19 cellular contexts compared by ENCODE assay signal in the genomic region with DNA sequence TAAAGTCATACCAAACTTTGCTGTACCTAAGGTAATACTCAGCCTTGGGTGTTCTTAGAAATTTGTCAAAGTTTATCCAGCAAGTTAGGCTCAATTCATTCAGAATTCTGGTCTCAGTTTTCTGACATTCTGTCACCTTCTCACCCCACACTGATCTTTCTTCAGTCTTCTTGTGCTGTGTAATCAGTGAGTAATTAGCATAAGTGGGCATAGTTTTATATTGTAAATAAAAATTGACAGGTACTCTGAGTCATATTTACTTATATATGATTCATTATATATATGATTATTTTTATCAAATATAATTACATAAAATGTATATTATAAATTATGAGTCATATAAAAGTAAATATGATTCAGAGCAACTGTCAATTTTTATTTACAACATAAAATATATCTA.
"Had no signal": no experiment of that assay in that cellular context is flagged by ENCODE, and none has a peak within 500 bp of the region (broad histone marks: within the 10 kb centered on the region; RNA-seq: fewer than 3 reads in every experiment).

No MANE protein-coding gene starts in this region.

- H3K27ac ChIP-seq: gastrocnemius medialis, left lung, neural progenitor cell, prostate gland, right atrium auricular region, thoracic aorta, tibial nerve, upper lobe of left lung had no signal

- H3K4me2 ChIP-seq: neural progenitor cell had no signal

- FAIRE-seq: urothelium cell line had no signal

- DNase-seq: cortex of kidney; effector memory CD8-positive, alpha-beta T cell; gastrocnemius medialis; head of caudate nucleus; left cardiac atrium; left lung; mesenchymal stem cell; mucosa of descending colon; naive thymus-derived CD4-positive, alpha-beta T cell; stimulated activated CD4-positive, alpha-beta T cell treated with anti-CD3 and anti-CD28 coated beads, Interleukin-4, amount 100 ng/mL, for 4 hours; stimulated activated naive B cell treated with anti-CD40 and anti-IgM and Interleukin-4, amounts not matched to agents 10 μg/mL and 1 μg/mL and 100 μg/mL, for 72 hours; upper lobe of left lung had no signal

- H3K4me3 ChIP-seq: gastrocnemius medialis, left lung, mucosa of descending colon, neural progenitor cell, prostate gland, right atrium auricular region, thoracic aorta, tibial nerve, upper lobe of left lung had no signal

- H3K27me3 ChIP-seq: gastrocnemius medialis, left lung, neural progenitor cell, right atrium auricular region, tibial nerve, upper lobe of left lung had no signal

- H3K4me1 ChIP-seq: gastrocnemius medialis, left lung, neural progenitor cell, prostate gland, right atrium auricular region, tibial nerve, upper lobe of left lung had no signal

- H3K36me3 ChIP-seq: gastrocnemius medialis, left lung, neural progenitor cell, prostate gland, right atrium auricular region, thoracic aorta, tibial nerve, upper lobe of left lung had no signal

- H3K9ac ChIP-seq: neural progenitor cell had no signal

- H3K9me3 ChIP-seq: gastrocnemius medialis, left lung, mucosa of descending colon, right atrium auricular region, thoracic aorta, tibial nerve, upper lobe of left lung had no signal

- H2AFZ ChIP-seq: neural progenitor cell had no signal

- ATAC-seq: effector memory CD8-positive, alpha-beta T cell; gastrocnemius medialis; left cardiac atrium; left lung; mucosa of descending colon; naive thymus-derived CD4-positive, alpha-beta T cell; sciatic nerve; stimulated activated naive B cell treated with anti-CD40 and anti-IgM and Interleukin-4, amounts not matched to agents 10 μg/mL and 1 μg/mL and 100 μg/mL, for 72 hours had no signal
